19 cellular contexts compared by ENCODE assay signal in the genomic region with DNA sequence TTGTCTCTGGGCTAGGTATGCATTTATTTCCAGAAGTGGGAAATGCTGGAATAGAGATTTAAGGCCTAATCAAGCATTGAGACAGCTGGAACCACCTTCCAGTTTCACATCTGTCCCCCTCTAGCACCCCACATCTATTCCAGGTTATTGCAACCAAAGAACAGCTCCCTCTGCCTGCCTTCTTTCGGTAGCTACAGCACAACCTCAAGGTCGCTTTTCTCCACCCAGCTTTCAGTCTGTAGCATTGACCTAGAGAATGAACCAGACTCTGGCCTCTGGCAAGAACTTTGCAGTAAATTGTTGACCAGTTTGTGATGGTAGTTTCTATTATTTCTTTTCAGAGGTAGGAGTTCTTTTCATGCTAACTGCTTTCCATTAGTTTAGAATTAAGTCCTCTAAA.
DNase-seq lines count a peak whose midpoint lies in the region; ATAC-seq, FAIRE-seq and TF ChIP-seq lines count a peak whose summit lies in the region.
"Had no signal": no experiment of that assay in that cellular context is flagged by ENCODE, and none has a peak within 500 bp of the region (broad histone marks: within the 10 kb centered on the region; RNA-seq: fewer than 3 reads in every experiment).

No MANE protein-coding gene starts in this region.

- no peak overlapping the region for H3K14ac ChIP-seq in trophoblast cell (ENCODE audit: low read length)

- BruUV-seq in HCT116 (replicated peaks; lab: Mats Ljungman, UMichigan) (no TSS peak), GM12878 (replicated peaks; lab: Mats Ljungman, UMichigan) (no TSS peak), HepG2 (replicated peaks; lab: Mats Ljungman, UMichigan) (no TSS peak)

- no peak overlapping the region for H3K4ac ChIP-seq in trophoblast cell (ENCODE audit: low read depth, low read length)

- no peaks in the 10 kb centered on the region for H3K9me2 ChIP-seq in HCT116 (ENCODE audit: insufficient read depth)

- H3K36me3 ChIP-seq in HCT116 (ENCODE audit: control insufficient read depth in 1 of 2, insufficient read depth in 2 of 2, low read length in 2 of 2) (no peaks in the 10 kb centered on the region), GM12878 (ENCODE audit: control insufficient read depth in 2 of 2, insufficient read depth in 2 of 2, low read length in 1 of 2) (no peaks in the 10 kb centered on the region), HepG2 (replicated peaks in 1 of 2; ENCODE audit: control insufficient read depth in 1 of 2, insufficient read depth in 2 of 2, low read length in 2 of 2) (no peaks in the 10 kb centered on the region), trophoblast cell (ENCODE audit: control insufficient read depth in 1 of 2, insufficient read depth in 2 of 2, low read length in 2 of 2) (no peaks in the 10 kb centered on the region)
- H3K36me3 ChIP-seq: breast epithelium had no signal

- H3K4me1 ChIP-seq in HCT116 (ENCODE audit: control insufficient read depth in 1 of 2, insufficient read depth in 2 of 2, low read length in 2 of 2): peaks cover 6 to 13% of the 10 kb centered on the region in 2 experiments; a peak in 3 of 4 replicates
- H3K4me1 ChIP-seq in GM12878 (ENCODE audit: control insufficient read depth, insufficient read depth, low read length): no peaks in the 10 kb centered on the region
- H3K4me1 ChIP-seq in HepG2 (ENCODE audit: insufficient read depth, low read length): no peaks in the 10 kb centered on the region
- peaks cover 0 to 3% of the 10 kb centered on the region in 2 experiments for H3K4me1 ChIP-seq in trophoblast cell (ENCODE audit: control insufficient read depth in 1 of 2, insufficient read depth in 2 of 2, low read length in 2 of 2)
- H3K4me1 ChIP-seq: breast epithelium had no signal

- H3K23ac ChIP-seq in trophoblast cell (ENCODE audit: low read length): no peak overlapping the region

- no peak overlapping the region for H4K12ac ChIP-seq in trophoblast cell (ENCODE audit: low read depth, low read length)

- intact Hi-C loops in HCT116 (cut with micrococcal nuclease) (no loop called here), GM12878 (cut with micrococcal nuclease; ENCODE audit: unreplicated experiment) (no loop called here), HepG2 (cut with micrococcal nuclease; ENCODE audit: unreplicated experiment) (no loop called here)

- no peak overlapping the region for H2BK5ac ChIP-seq in trophoblast cell (ENCODE audit: low read depth, low read length, poor library complexity)

- H2AK5ac ChIP-seq in trophoblast cell (ENCODE audit: low read length): no peak overlapping the region

- no peak overlapping the region for H3K27ac ChIP-seq in C4-2B
- no peak overlapping the region for H3K27ac ChIP-seq in HCT116 (ENCODE audit: low read depth, low read length)
- no peak overlapping the region for H3K27ac ChIP-seq in GM12878 (ENCODE audit: control insufficient read depth, insufficient read depth)
- H3K27ac ChIP-seq in HepG2 (ENCODE audit: extremely low read length, insufficient read depth, low read length): no peak overlapping the region
- H3K27ac ChIP-seq in trophoblast cell (ENCODE audit: low read depth, low read length): no peak overlapping the region
- H3K27ac ChIP-seq: breast epithelium had no signal

- H3K4me2 ChIP-seq in HCT116 (ENCODE audit: low read length) (no peak overlapping the region), GM12878 (ENCODE audit: control insufficient read depth, insufficient read depth) (no peak overlapping the region), HepG2 (ENCODE audit: low read depth, low read length) (no peak overlapping the region), trophoblast cell (ENCODE audit: low read length) (no peak overlapping the region)

- RAD21 ChIA-PET in HCT116 (lab: Charles Lee; ENCODE audit: low non-redundant PET in 1 of 2, low total read pairs in 2 of 2, uncharacterized antibody in 2 of 2, unreplicated experiment in 2 of 2) (no interaction called here), GM12878 (lab: Charles Lee; ENCODE audit: unreplicated experiment) (interaction anchor here (1.1 to 2.9 kb wide), 3 partner anchors 24 to 199 kb away, joined by 5 to 15 read pairs (median 10); no protein-coding TSS in a partner anchor)

- in situ Hi-C loops in GM12878 (cut with MboI): no loop called here
- in situ Hi-C loops in HepG2 (cut with HindIII; ENCODE audit: extremely low pct_ligation_motif_present, low pct_unique_long_range_greater_than_20kb): no loop called here

- H4K8ac ChIP-seq in trophoblast cell (ENCODE audit: low read depth, low read length): no peak overlapping the region

- TF ChIP-seq RAD21 in HCT116 (IDR thresholded peaks at IDR 0.05; ENCODE audit: low read depth) (no peak), GM12878 (IDR thresholded peaks at IDR 0.05; ENCODE audit: insufficient read depth, low read depth, low read length) (no peak), HepG2 (CRISPR knock-in tag; IDR thresholded peaks at IDR 0.05) (no peak)

- H3K9me3 ChIP-seq in HCT116 (ENCODE audit: control insufficient read depth in 1 of 2, insufficient read depth in 1 of 2, low read depth in 1 of 2, low read length in 2 of 2) (no peaks in the 10 kb centered on the region), GM12878 (replicated peaks; ENCODE audit: control insufficient read depth, insufficient read depth, low read length) (no peaks in the 10 kb centered on the region), HepG2 (ENCODE audit: low read length) (no peaks in the 10 kb centered on the region), trophoblast cell (ENCODE audit: insufficient read depth, low read depth, low read length) (no peaks in the 10 kb centered on the region)
- H3K9me3 ChIP-seq: breast epithelium had no signal

- WGBS in GM12878 (ENCODE audit: insufficient coverage, insufficient replicate concordance, low lambda C conversion rate, missing lambda C conversion rate): 44% methylated on average over 2 of the region's 2 CpGs
- 0% methylated on average over 2 of the region's 2 CpGs for WGBS in HepG2 (ENCODE audit: low lambda C conversion rate)
- no CpG with 5 or more reads among the region's 2 CpGs for WGBS in trophoblast cell (ENCODE audit: extremely low coverage, insufficient coverage, insufficient read length)

- H3K79me2 ChIP-seq in HCT116 (ENCODE audit: insufficient read depth, low read length) (no peaks in the 10 kb centered on the region), GM12878 (ENCODE audit: control insufficient read depth, insufficient read depth, low read length) (no peaks in the 10 kb centered on the region), HepG2 (ENCODE audit: insufficient read depth, low read length) (no peaks in the 10 kb centered on the region), trophoblast cell (ENCODE audit: control insufficient read depth, insufficient read depth, low read length, poor library complexity) (no peaks in the 10 kb centered on the region)

- no peak overlapping the region for H2BK12ac ChIP-seq in trophoblast cell (ENCODE audit: low read length)

- peak; percentile 78 for ATAC-seq in HCT116
- ATAC-seq in GM12878: peak; percentile 56
- ATAC-seq in HepG2: peak; percentile 66
- ATAC-seq in HG03469 (IDR thresholded peaks at IDR 0.05; ENCODE audit: unreplicated experiment): no peak
- ATAC-seq: naive thymus-derived CD4-positive, alpha-beta T cell; SK-N-SH treated with all-trans-retinoic acid at 6 μM for 48 hours had no signal

- H4K91ac ChIP-seq in trophoblast cell (ENCODE audit: low read depth, low read length): no peak overlapping the region

- H3K79me1 ChIP-seq in trophoblast cell (ENCODE audit: low read length): no peaks in the 10 kb centered on the region

- POLR2A ChIA-PET in HCT116 (lab: Charles Lee) (no interaction called here), GM12878 (lab: Charles Lee) (no interaction called here), HepG2 (lab: Yijun Ruan, JAX) (no interaction called here)

- TF ChIP-seq POLR2A in HCT116 (IDR thresholded peaks at IDR 0.05; ENCODE audit: borderline replicate concordance, extremely low read depth, insufficient read depth, insufficient read length): no peak
- TF ChIP-seq POLR2A in GM12878 (IDR thresholded peaks at IDR 0.05; ENCODE audit: low read depth, low read length): no peak
- TF ChIP-seq POLR2A in HepG2 (IDR thresholded peaks at IDR 0.05; ENCODE audit: insufficient read depth in 1 of 2, low read depth in 2 of 2, low read length in 2 of 2): no peak

- H2AFZ ChIP-seq in HCT116 (ENCODE audit: low read depth, low read length, poor library complexity, severe bottlenecking): no peak overlapping the region
- no peak overlapping the region for H2AFZ ChIP-seq in GM12878 (ENCODE audit: control insufficient read depth, low read depth, low read length)
- no peak overlapping the region for H2AFZ ChIP-seq in HepG2 (ENCODE audit: low read length)
- no peak overlapping the region for H2AFZ ChIP-seq in trophoblast cell (ENCODE audit: insufficient read depth, low read length, poor library complexity)

- TF ChIP-seq CTCF in C4-2B (conservative IDR thresholded peaks at IDR 0.05) (0 out of 2 replicates have a peak, but pooled peaks have one; percentile 6), HCT116 (IDR thresholded peaks at IDR 0.05 in 2 of 3, conservative IDR thresholded peaks at IDR 0.05 in 1 of 3; ENCODE audit: borderline replicate concordance in 1 of 3, insufficient read depth in 1 of 3, low read depth in 2 of 3, low read length in 2 of 3) (peak; percentile 6 to 34 (median 32); a peak in 1 of 6 replicates), GM12878 (IDR thresholded peaks at IDR 0.05 in 2 of 3, conservative IDR thresholded peaks at IDR 0.05 in 1 of 3; ENCODE audit: control insufficient read depth in 2 of 3, extremely low read depth in 1 of 3, insufficient read depth in 1 of 3, low read depth in 3 of 3, low read length in 3 of 3) (no peak; a peak in 1 of 6 replicates), HepG2 (CRISPR knock-in tag; IDR thresholded peaks at IDR 0.05) (peak; percentile 35; the same call in 1 of the 2 replicates)

- SMC1A ChIA-PET in GM12878 (lab: Charles Lee; ENCODE audit: uncharacterized antibody, unreplicated experiment): interaction anchor here (1.1 to 3.4 kb wide), 6 partner anchors 14 to 201 kb away, joined by 5 to 13 read pairs (median 6); no protein-coding TSS in a partner anchor

- TF ChIP-seq EP300 in GM12878 (IDR thresholded peaks at IDR 0.05; ENCODE audit: borderline replicate concordance in 1 of 2, control insufficient read depth in 1 of 2, low read depth in 2 of 2, low read length in 2 of 2) (no peak), HepG2 (IDR thresholded peaks at IDR 0.05; ENCODE audit: low read depth in 2 of 2, low read length in 2 of 2) (no peak), HepG2 (CRISPR knock-in tag; IDR thresholded peaks at IDR 0.05; ENCODE audit: borderline replicate concordance) (no peak)

- H2BK120ac ChIP-seq in trophoblast cell (ENCODE audit: insufficient read depth, low read length, poor library complexity): no peak overlapping the region

- H4K20me1 ChIP-seq in HCT116 (ENCODE audit: insufficient read depth) (no peaks in the 10 kb centered on the region), GM12878 (ENCODE audit: control insufficient read depth, insufficient read depth) (no peaks in the 10 kb centered on the region; the same call in 1 of the 2 replicates), HepG2 (ENCODE audit: insufficient read depth, low read length) (no peaks in the 10 kb centered on the region)

- DNase-seq in HCT116 (ENCODE audit: low read depth, low spot score): no peak
- no peak for DNase-seq in GM12878 (ENCODE audit: low read depth, low spot score)
- DNase-seq in HepG2 (ENCODE audit: low spot score): no peak
- DNase-seq in trophoblast cell: no peak
- no peak for DNase-seq in RCC 7860 (ENCODE audit: low spot score)
- DNase-seq in NCI-H748 treated with DMSO at 0.1 percent for 48 hours (lab: John Stamatoyannopoulos, UW): no peak
- DNase-seq: activated B cell treated with CpG ODN at 0.5 μM for 24 hours; activated naive CD4-positive, alpha-beta T cell; GOT3; KBM-7; left cardiac atrium; naive thymus-derived CD4-positive, alpha-beta T cell; NCI-H187; retina; stimulated activated CD4-positive, alpha-beta T cell treated with anti-CD3 and anti-CD28 coated beads, Interleukin-2, amount 100 ng/mL, for 48 hours had no signal

- H3K27me3 ChIP-seq in HCT116 (ENCODE audit: insufficient read depth, low read length) (no peaks in the 10 kb centered on the region), GM12878 (replicated peaks in 1 of 2; ENCODE audit: control insufficient read depth in 2 of 2, insufficient read depth in 2 of 2, low read length in 1 of 2) (no peaks in the 10 kb centered on the region), HepG2 (ENCODE audit: control insufficient read depth in 1 of 2, insufficient read depth in 2 of 2, low read length in 2 of 2) (peaks cover 0 to 5% of the 10 kb centered on the region in 2 experiments; a peak in 1 of 5 replicates), trophoblast cell (ENCODE audit: insufficient read depth, low read length) (no peaks in the 10 kb centered on the region)
- H3K27me3 ChIP-seq: breast epithelium had no signal

- FAIRE-seq in GM12878 (lab: Jason Lieb, UNC) (no peak), HepG2 (lab: Jason Lieb, UNC) (peak; percentile 39), RCC 7860 (lab: Jason Lieb, UNC) (no peak)

- H3K9ac ChIP-seq in HCT116 (ENCODE audit: low read length) (no peak overlapping the region), GM12878 (ENCODE audit: control insufficient read depth, insufficient read depth, low read length) (no peak overlapping the region), HepG2 (ENCODE audit: insufficient read depth, low read depth, low read length) (no peak overlapping the region), trophoblast cell (ENCODE audit: low read length) (no peak overlapping the region)

- H3K4me3 ChIP-seq in HCT116 (replicated peaks in 1 of 2; ENCODE audit: low read depth in 1 of 2, low read length in 2 of 2) (no peak overlapping the region), GM12878 (no peak overlapping the region), HepG2 (replicated peaks in 1 of 3; ENCODE audit: insufficient read depth in 1 of 3, low read depth in 2 of 3, low read length in 3 of 3) (no peak overlapping the region), trophoblast cell (ENCODE audit: low read depth, low read length) (no peak overlapping the region)
- H3K4me3 ChIP-seq: breast epithelium had no signal

- CTCF ChIA-PET in HCT116 (lab: Charles Lee) (interaction anchor here (0.7 to 2.8 kb wide), 4 partner anchors 28 to 267 kb away, joined by 3 to 12 read pairs (median 4); no protein-coding TSS in a partner anchor), GM12878 (lab: Yijun Ruan, JAX) (interaction anchor here (1.0 to 2.2 kb wide), 9 partner anchors 11 to 305 kb away, joined by 3 to 13 read pairs (median 3); no protein-coding TSS in a partner anchor), HepG2 (lab: Yijun Ruan, JAX; ENCODE audit: low intra/inter-chr PET ratio, low total read pairs) (no interaction called here)

- H3K18ac ChIP-seq in trophoblast cell (ENCODE audit: low read length): no peak overlapping the region

Comparison
In these comparisons a context has a peak if more than half of its experiments do, and no peak if none do; other contexts are left out.
1. CTCF ChIP-seq: peak in C4-2B (single experiment), HCT116 (3 of 3) and HepG2 (single experiment); none in GM12878 (0 of 3).